1 cellular context compared by ENCODE assay signal in genomic region chr6:138986578-138986977, GRCh38.
TF ChIP-seq lines count a peak whose summit lies in the region.

No MANE protein-coding gene starts in this region.

TF ChIP-seq in HepG2, 621 proteins besides CTCF, POLR2A, EP300 and RAD21:
- TF ChIP-seq SCMH1 (CRISPR knock-in tag; IDR thresholded peaks at IDR 0.05; ENCODE audit: borderline replicate concordance) (no peak), CREB1 (IDR thresholded peaks at IDR 0.05) (no peak), CREB1 (CRISPR knock-in tag; IDR thresholded peaks at IDR 0.05) (0 out of 2 replicates have a peak, but pooled peaks have one; percentile 20), RARA (CRISPR knock-in tag; IDR thresholded peaks at IDR 0.05) (peak; percentile 28; the same call in 1 of the 2 replicates), ZNF501 (CRISPR knock-in tag; IDR thresholded peaks at IDR 0.05) (no peak), ZNF792 (CRISPR knock-in tag; IDR thresholded peaks at IDR 0.05) (peak; percentile 7; the same call in 1 of the 2 replicates), TFE3 (CRISPR knock-in tag; IDR thresholded peaks at IDR 0.05) (no peak), ZNF747 (CRISPR knock-in tag; IDR thresholded peaks at IDR 0.05; ENCODE audit: borderline replicate concordance) (peak; percentile 19; the same call in 1 of the 2 replicates), ZIK1 (CRISPR knock-in tag; IDR thresholded peaks at IDR 0.05; ENCODE audit: borderline replicate concordance, low read depth) (no peak), ONECUT2 (CRISPR knock-in tag; IDR thresholded peaks at IDR 0.05) (0 out of 2 replicates have a peak, but pooled peaks have one; percentile 46), TFAP4 (IDR thresholded peaks at IDR 0.05; ENCODE audit: borderline replicate concordance, low read depth) (peak; percentile 45; the same call in 1 of the 2 replicates), ZNF512B (CRISPR knock-in tag; IDR thresholded peaks at IDR 0.05; ENCODE audit: borderline replicate concordance) (no peak), ZNF101 (CRISPR knock-in tag; IDR thresholded peaks at IDR 0.05; ENCODE audit: borderline replicate concordance, low read depth) (no peak), SRSF9 (IDR thresholded peaks at IDR 0.05; ENCODE audit: borderline replicate concordance, insufficient read depth, low read depth, low read length, poor library complexity, severe bottlenecking) (no peak), ATF7 (IDR thresholded peaks at IDR 0.05) (no peak), ATF7 (CRISPR knock-in tag; IDR thresholded peaks at IDR 0.05) (no peak), TBX2 (CRISPR knock-in tag; IDR thresholded peaks at IDR 0.05; ENCODE audit: borderline replicate concordance) (no peak; the same call in 1 of the 2 replicates), AHDC1 (CRISPR knock-in tag; IDR thresholded peaks at IDR 0.05; ENCODE audit: borderline replicate concordance) (no peak), MAFF (IDR thresholded peaks at IDR 0.05; ENCODE audit: low read depth, low read length) (no peak), HNF1A (IDR thresholded peaks at IDR 0.05; ENCODE audit: low read depth) (0 out of 2 replicates have a peak, but pooled peaks have one; percentile 30), HNF1A (CRISPR knock-in tag; IDR thresholded peaks at IDR 0.05; ENCODE audit: borderline replicate concordance) (no peak; the same call in 1 of the 2 replicates), PPARG (CRISPR knock-in tag; conservative IDR thresholded peaks at IDR 0.05) (no peak), ZNF75D (CRISPR knock-in tag; IDR thresholded peaks at IDR 0.05; ENCODE audit: borderline replicate concordance) (no peak), MAZ (IDR thresholded peaks at IDR 0.05; ENCODE audit: borderline replicate concordance, low read depth, low read length) (no peak), MAZ (CRISPR knock-in tag; IDR thresholded peaks at IDR 0.05; ENCODE audit: low read depth) (no peak), PLSCR1 (CRISPR knock-in tag; IDR thresholded peaks at IDR 0.05; ENCODE audit: borderline replicate concordance) (no peak), KDM6A (CRISPR knock-in tag; IDR thresholded peaks at IDR 0.05; ENCODE audit: low read depth) (no peak), NR2F6 (IDR thresholded peaks at IDR 0.05) (0 out of 2 replicates have a peak, but pooled peaks have one; percentile 2), NR2F6 (CRISPR knock-in tag; IDR thresholded peaks at IDR 0.05) (no peak), ZNF556 (CRISPR knock-in tag; IDR thresholded peaks at IDR 0.05; ENCODE audit: borderline replicate concordance) (no peak), ATF3 (CRISPR knock-in tag; IDR thresholded peaks at IDR 0.05) (no peak), RXRB (CRISPR knock-in tag; IDR thresholded peaks at IDR 0.05; ENCODE audit: borderline replicate concordance) (0 out of 2 replicates have a peak, but pooled peaks have one; percentile 43), TBL1XR1 (IDR thresholded peaks at IDR 0.05; ENCODE audit: borderline replicate concordance, low read length, partially characterized antibody) (no peak), ZNF558 (CRISPR knock-in tag; IDR thresholded peaks at IDR 0.05; ENCODE audit: borderline replicate concordance) (0 out of 2 replicates have a peak, but pooled peaks have one; percentile 2), HDAC2 (CRISPR knock-in tag; IDR thresholded peaks at IDR 0.05) (no peak), NCOR1 (IDR thresholded peaks at IDR 0.05; ENCODE audit: borderline replicate concordance, low read length) (0 out of 2 replicates have a peak, but pooled peaks have one; percentile 22), ZNF234 (CRISPR knock-in tag; conservative IDR thresholded peaks at IDR 0.05) (no peak), FOXP1 (IDR thresholded peaks at IDR 0.05) (no peak), FOXP1 (CRISPR knock-in tag; IDR thresholded peaks at IDR 0.05) (no peak), GATAD1 (CRISPR knock-in tag; IDR thresholded peaks at IDR 0.05) (no peak), ZNF382 (CRISPR knock-in tag; IDR thresholded peaks at IDR 0.05; ENCODE audit: borderline replicate concordance) (no peak), TARDBP (CRISPR knock-in tag; IDR thresholded peaks at IDR 0.05) (no peak), ZNF773 (CRISPR knock-in tag; IDR thresholded peaks at IDR 0.05; ENCODE audit: borderline replicate concordance) (no peak), E2F1 (CRISPR knock-in tag; IDR thresholded peaks at IDR 0.05) (no peak), ZFAT (CRISPR knock-in tag; conservative IDR thresholded peaks at IDR 0.05) (no peak)
